ENCODE assay signal across 16 cellular contexts in the genomic region with DNA sequence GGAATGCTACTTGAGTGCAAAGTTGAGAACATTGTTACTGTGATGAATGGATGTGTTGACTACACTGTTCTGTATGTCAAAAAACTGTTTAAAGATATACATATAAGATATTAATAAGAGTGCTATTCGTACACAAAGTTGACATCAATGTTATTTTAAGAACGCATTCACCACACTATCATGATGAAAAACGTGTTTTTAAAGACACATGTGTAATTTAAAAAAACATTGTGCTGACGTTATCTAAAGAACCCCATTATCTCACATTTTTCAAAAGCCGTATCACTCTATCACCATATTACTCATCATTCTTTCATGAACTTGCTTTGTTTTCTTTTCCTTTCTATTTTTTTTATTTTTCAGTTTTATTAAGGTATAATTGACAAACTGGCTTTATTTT.
DNase-seq lines count a peak whose midpoint lies in the region; ATAC-seq and TF ChIP-seq lines count a peak whose summit lies in the region.
"Had no signal": no experiment of that assay in that cellular context is flagged by ENCODE, and none has a peak within 500 bp of the region (broad histone marks: within the 10 kb centered on the region; RNA-seq: fewer than 3 reads in every experiment).

No MANE protein-coding gene starts in this region.

- H3K4me1 ChIP-seq in skeletal muscle satellite cell (ENCODE audit: control insufficient read depth, insufficient read depth, low read length): peaks cover 22% of the 10 kb centered on the region

- TF ChIP-seq CTCF in astrocyte of the spinal cord (IDR thresholded peaks at IDR 0.05; ENCODE audit: low read depth, low read length): no peak
- TF ChIP-seq CTCF in fibroblast of the aortic adventitia (IDR thresholded peaks at IDR 0.05; ENCODE audit: insufficient read depth, low read length): no peak

- no peaks in the 10 kb centered on the region for H3K27me3 ChIP-seq in skeletal muscle satellite cell (ENCODE audit: control insufficient read depth, insufficient read depth, low read length)

- H3K36me3 ChIP-seq in skeletal muscle satellite cell (ENCODE audit: insufficient read depth, low read length): no peaks in the 10 kb centered on the region

- no peak for ATAC-seq in HG02798 (IDR thresholded peaks at IDR 0.05; ENCODE audit: poor library complexity, unreplicated experiment)

- in situ Hi-C loops in astrocyte of the spinal cord (cut with HindIII; ENCODE audit: low sequenced_read_pairs): no loop called here

- no peak overlapping the region for H3K4me3 ChIP-seq in astrocyte of the spinal cord (ENCODE audit: low read depth, low read length)
- no peak overlapping the region for H3K4me3 ChIP-seq in fibroblast of the aortic adventitia (ENCODE audit: low read depth, low read length)
- H3K4me3 ChIP-seq in skeletal muscle satellite cell (ENCODE audit: low read length): no peak overlapping the region
- H3K4me3 ChIP-seq: GM23248, PC-9 had no signal

- DNase-seq in HCEC 1CT: peak; percentile 48
- peak; percentile 54 for DNase-seq in astrocyte of the spinal cord (ENCODE audit: low read depth, low spot score)
- DNase-seq in fibroblast of the aortic adventitia (ENCODE audit: low read depth): peak; percentile 86
- DNase-seq in NCI-H510A (lab: John Stamatoyannopoulos, UW): no peak
- no peak for DNase-seq in hypothalamus (lab: John Stamatoyannopoulos, UW)
- DNase-seq: C1 segment of cervical spinal cord, COR-L47, DMS53, GM23248, NCI-H1048, NCI-H2107, NCI-H345, NCI-H748 treated with DMSO at 0.1 percent for 48 hours, PC-9 had no signal

- no peaks in the 10 kb centered on the region for H3K9me3 ChIP-seq in skeletal muscle satellite cell (replicated peaks; ENCODE audit: low read length)

- peak overlapping the region; percentile 22 for H3K4me2 ChIP-seq in skeletal muscle satellite cell (ENCODE audit: low read length)
- H3K4me2 ChIP-seq: PC-9 had no signal

- H3K9ac ChIP-seq in skeletal muscle satellite cell (ENCODE audit: low read depth, low read length): no peak overlapping the region
- H3K9ac ChIP-seq: GM23248 had no signal

Comparison
In these comparisons a context has a peak if more than half of its experiments do, and no peak if none do; other contexts are left out.
1. DNase-seq: peak in HCEC 1CT (single experiment), astrocyte of the spinal cord (single experiment) and fibroblast of the aortic adventitia (single experiment); none in NCI-H510A (single experiment) and hypothalamus (0 of 51).